In the genomic region with DNA sequence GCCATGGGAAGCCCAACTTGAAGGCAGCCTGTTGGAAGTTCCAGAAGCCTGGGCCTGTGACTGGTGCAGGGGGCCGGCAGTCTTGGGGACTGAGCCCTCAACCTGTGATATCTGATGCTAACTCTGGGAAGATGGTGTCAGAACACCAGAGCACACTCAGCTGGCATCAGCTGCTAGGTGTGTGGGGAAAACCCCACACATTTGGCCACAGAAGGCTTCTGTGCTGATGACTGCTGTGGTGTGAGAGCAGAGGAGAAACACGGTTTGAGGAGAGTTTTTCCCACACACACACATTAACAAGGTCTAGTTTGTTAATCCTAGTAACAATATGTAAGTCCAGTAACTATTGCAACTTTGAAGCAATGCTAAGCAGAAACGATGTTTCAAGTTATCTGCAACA, we compare ENCODE assay signal across 1 cellular context.
TF ChIP-seq lines count a peak whose summit lies in the region.

No MANE protein-coding gene starts in this region.

TF ChIP-seq in GM12878, 131 proteins besides CTCF, POLR2A, EP300 and RAD21 (continued from another document):
- TF ChIP-seq, protein P1, sequence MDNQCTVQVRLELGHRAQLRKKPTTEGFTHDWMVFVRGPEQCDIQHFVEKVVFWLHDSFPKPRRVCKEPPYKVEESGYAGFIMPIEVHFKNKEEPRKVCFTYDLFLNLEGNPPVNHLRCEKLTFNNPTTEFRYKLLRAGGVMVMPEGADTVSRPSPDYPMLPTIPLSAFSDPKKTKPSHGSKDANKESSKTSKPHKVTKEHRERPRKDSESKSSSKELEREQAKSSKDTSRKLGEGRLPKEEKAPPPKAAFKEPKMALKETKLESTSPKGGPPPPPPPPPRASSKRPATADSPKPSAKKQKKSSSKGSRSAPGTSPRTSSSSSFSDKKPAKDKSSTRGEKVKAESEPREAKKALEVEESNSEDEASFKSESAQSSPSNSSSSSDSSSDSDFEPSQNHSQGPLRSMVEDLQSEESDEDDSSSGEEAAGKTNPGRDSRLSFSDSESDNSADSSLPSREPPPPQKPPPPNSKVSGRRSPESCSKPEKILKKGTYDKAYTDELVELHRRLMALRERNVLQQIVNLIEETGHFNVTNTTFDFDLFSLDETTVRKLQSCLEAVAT (IDR thresholded peaks at IDR 0.05), result peak; percentile 49; the same call in 1 of the 2 replicates
- peak; percentile 45; the same call in 1 of the 2 replicates for TF ChIP-seq IKZF1 (conservative IDR thresholded peaks at IDR 0.05)
- TF ChIP-seq TCF12 (IDR thresholded peaks at IDR 0.05; ENCODE audit: low read depth, low read length), result peak; percentile 73; the same call in 1 of the 2 replicates
- TF ChIP-seq, protein P2, sequence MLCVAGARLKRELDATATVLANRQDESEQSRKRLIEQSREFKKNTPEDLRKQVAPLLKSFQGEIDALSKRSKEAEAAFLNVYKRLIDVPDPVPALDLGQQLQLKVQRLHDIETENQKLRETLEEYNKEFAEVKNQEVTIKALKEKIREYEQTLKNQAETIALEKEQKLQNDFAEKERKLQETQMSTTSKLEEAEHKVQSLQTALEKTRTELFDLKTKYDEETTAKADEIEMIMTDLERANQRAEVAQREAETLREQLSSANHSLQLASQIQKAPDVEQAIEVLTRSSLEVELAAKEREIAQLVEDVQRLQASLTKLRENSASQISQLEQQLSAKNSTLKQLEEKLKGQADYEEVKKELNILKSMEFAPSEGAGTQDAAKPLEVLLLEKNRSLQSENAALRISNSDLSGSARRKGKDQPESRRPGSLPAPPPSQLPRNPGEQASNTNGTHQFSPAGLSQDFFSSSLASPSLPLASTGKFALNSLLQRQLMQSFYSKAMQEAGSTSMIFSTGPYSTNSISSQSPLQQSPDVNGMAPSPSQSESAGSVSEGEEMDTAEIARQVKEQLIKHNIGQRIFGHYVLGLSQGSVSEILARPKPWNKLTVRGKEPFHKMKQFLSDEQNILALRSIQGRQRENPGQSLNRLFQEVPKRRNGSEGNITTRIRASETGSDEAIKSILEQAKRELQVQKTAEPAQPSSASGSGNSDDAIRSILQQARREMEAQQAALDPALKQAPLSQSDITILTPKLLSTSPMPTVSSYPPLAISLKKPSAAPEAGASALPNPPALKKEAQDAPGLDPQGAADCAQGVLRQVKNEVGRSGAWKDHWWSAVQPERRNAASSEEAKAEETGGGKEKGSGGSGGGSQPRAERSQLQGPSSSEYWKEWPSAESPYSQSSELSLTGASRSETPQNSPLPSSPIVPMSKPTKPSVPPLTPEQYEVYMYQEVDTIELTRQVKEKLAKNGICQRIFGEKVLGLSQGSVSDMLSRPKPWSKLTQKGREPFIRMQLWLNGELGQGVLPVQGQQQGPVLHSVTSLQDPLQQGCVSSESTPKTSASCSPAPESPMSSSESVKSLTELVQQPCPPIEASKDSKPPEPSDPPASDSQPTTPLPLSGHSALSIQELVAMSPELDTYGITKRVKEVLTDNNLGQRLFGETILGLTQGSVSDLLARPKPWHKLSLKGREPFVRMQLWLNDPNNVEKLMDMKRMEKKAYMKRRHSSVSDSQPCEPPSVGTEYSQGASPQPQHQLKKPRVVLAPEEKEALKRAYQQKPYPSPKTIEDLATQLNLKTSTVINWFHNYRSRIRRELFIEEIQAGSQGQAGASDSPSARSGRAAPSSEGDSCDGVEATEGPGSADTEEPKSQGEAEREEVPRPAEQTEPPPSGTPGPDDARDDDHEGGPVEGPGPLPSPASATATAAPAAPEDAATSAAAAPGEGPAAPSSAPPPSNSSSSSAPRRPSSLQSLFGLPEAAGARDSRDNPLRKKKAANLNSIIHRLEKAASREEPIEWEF (IDR thresholded peaks at IDR 0.05; ENCODE audit: insufficient replicate concordance, low read depth, low read length), result peak; percentile 67
- TF ChIP-seq GATAD2B (conservative IDR thresholded peaks at IDR 0.05; ENCODE audit: low read depth), result peak; percentile 38; the same call in 1 of the 2 replicates
